In genomic region chrX:2656243-2656836, GRCh38 we compare ENCODE assay signal across 21 cellular contexts. TPM values are rescaled to one million over a fixed set of nuclear protein-coding genes. Genes with fewer than 3 reads are reported as not detected.
DNase-seq lines count a peak whose midpoint lies in the region; ATAC-seq, FAIRE-seq and TF ChIP-seq lines count a peak whose summit lies in the region.
"Had no signal": no experiment of that assay in that cellular context is flagged by ENCODE, and none has a peak within 500 bp of the region (broad histone marks: within the 10 kb centered on the region; RNA-seq: fewer than 3 reads in every experiment).

No MANE protein-coding gene starts in this region.

- H3K4me2 ChIP-seq in hepatocyte: peak overlapping the region; percentile 5

- no peaks in the 10 kb centered on the region for H3K27me3 Mint-ChIP-seq in progenitor cell of endocrine pancreas
- H3K27me3 Mint-ChIP-seq: CD4-positive, alpha-beta memory T cell; IgD-negative memory B cell had no signal

- no peaks in the 10 kb centered on the region for H3K9me3 Mint-ChIP-seq in progenitor cell of endocrine pancreas (ENCODE audit: low read depth)
- H3K9me3 Mint-ChIP-seq: HFFc6 had no signal

- H3K27me3 ChIP-seq in hepatocyte: no peaks in the 10 kb centered on the region
- H3K27me3 ChIP-seq: BE2C had no signal

- H3K27ac Mint-ChIP-seq in progenitor cell of endocrine pancreas: peak overlapping the region; percentile 7
- H3K27ac Mint-ChIP-seq: HFFc6, IgD-negative memory B cell had no signal

- no peaks in the 10 kb centered on the region for H4K20me1 ChIP-seq in hepatocyte (ENCODE audit: insufficient read depth, poor library complexity, severe bottlenecking)

- no peak overlapping the region for H3K4me3 ChIP-seq in hepatocyte

- 78% methylated on average over 7 of the region's 7 CpGs for WGBS in hepatocyte (ENCODE audit: low lambda C conversion rate, missing lambda C conversion rate)

- H3K27ac ChIP-seq in hepatocyte: peak overlapping the region; percentile 90
- H3K27ac ChIP-seq: C4-2B, HL-60 had no signal

- DNase-seq in HTR-8/SVneo (ENCODE audit: insufficient read length, low spot score) (no peak), hepatocyte (ENCODE audit: low spot score) (no peak), progenitor cell of endocrine pancreas (ENCODE audit: low spot score, unreplicated experiment) (no peak), HUDEP-2 (lab: John Stamatoyannopoulos, UW; ENCODE audit: unreplicated experiment in 76 of 76) (no peak)
- no peak for DNase-seq in stimulated activated CD4-positive, alpha-beta T cell treated with anti-CD3 and anti-CD28 coated beads, Interleukin-4, amount 100 ng/mL, for 24 hours
- no peak for DNase-seq in activated CD8-positive, alpha-beta memory T cell treated with anti-CD3 and anti-CD28 coated beads, Interleukin-2, amount 50 U/mL, for 4 hours
- DNase-seq: BE2C; CD4-positive, alpha-beta memory T cell; DMS153; DMS79 treated with DMSO at 0.1 percent for 48 hours; GDM1; HCEC 1CT; HFFc6 had no signal

- no peak for ATAC-seq in HG03108 (IDR thresholded peaks at IDR 0.05; ENCODE audit: unreplicated experiment)

- peaks cover 27% of the 10 kb centered on the region for H3K4me1 Mint-ChIP-seq in progenitor cell of endocrine pancreas (ENCODE audit: low read depth)

- FAIRE-seq in HTR-8/SVneo (lab: Jason Lieb, UNC): peak; percentile 9
- FAIRE-seq: A204.1, D721Med, GM12892, H1 had no signal

- no peak overlapping the region for H2AFZ ChIP-seq in hepatocyte

- no peaks in the 10 kb centered on the region for H3K9me3 ChIP-seq in hepatocyte (ENCODE audit: low read depth)
- H3K9me3 ChIP-seq: BE2C had no signal

- H3K36me3 ChIP-seq in hepatocyte (replicated peaks; ENCODE audit: insufficient read depth, low read depth): no peaks in the 10 kb centered on the region
- H3K36me3 ChIP-seq: BE2C had no signal

- no peaks in the 10 kb centered on the region for H3K79me2 ChIP-seq in hepatocyte

- H3K36me3 Mint-ChIP-seq in progenitor cell of endocrine pancreas (ENCODE audit: insufficient read depth): peaks cover 12% of the 10 kb centered on the region

- no peak for TF ChIP-seq CTCF in hepatocyte (IDR thresholded peaks at IDR 0.05; ENCODE audit: poor library complexity)
- TF ChIP-seq CTCF in progenitor cell of endocrine pancreas (IDR thresholded peaks at IDR 0.05; ENCODE audit: unreplicated experiment): no peak

- H3K9me2 ChIP-seq in hepatocyte (replicated peaks; ENCODE audit: insufficient read depth): no peaks in the 10 kb centered on the region

- H3K4me3 Mint-ChIP-seq in progenitor cell of endocrine pancreas (ENCODE audit: low read depth): no peak overlapping the region
- H3K4me3 Mint-ChIP-seq: CD4-positive, alpha-beta memory T cell; HFFc6; IgD-negative memory B cell had no signal

- H3K4me1 ChIP-seq in hepatocyte (ENCODE audit: insufficient read depth): peaks cover 6% of the 10 kb centered on the region
- H3K4me1 ChIP-seq: BE2C had no signal

RNA-seq across cellular contexts. Expression of gene CD99, which starts 34.8 kb away (rescaled TPM):
- total RNA-seq in hepatocyte (329 and 362 TPM in 2 replicates), progenitor cell of endocrine pancreas (328 and 362 TPM in 2 replicates)
- 565 and 637 TPM in 2 replicates for polyA plus RNA-seq in hepatocyte
